17 cellular contexts compared by ENCODE assay signal in genomic region chr3:38552364-38552763, GRCh38. TPM values are rescaled to one million over a fixed set of nuclear protein-coding genes. Genes with fewer than 3 reads are reported as not detected.
DNase-seq lines count a peak whose midpoint lies in the region; ATAC-seq and TF ChIP-seq lines count a peak whose summit lies in the region.
"Had no signal": no experiment of that assay in that cellular context is flagged by ENCODE, and none has a peak within 500 bp of the region (broad histone marks: within the 10 kb centered on the region; RNA-seq: fewer than 3 reads in every experiment).

No MANE protein-coding gene starts in this region.

- intact Hi-C loops in right lobe of liver (cut with DNase I): no loop called here

- H3K27me3 ChIP-seq in WERI-Rb-1 (ENCODE audit: insufficient read depth, low read depth, severe bottlenecking) (no peaks in the 10 kb centered on the region), endodermal cell (ENCODE audit: control insufficient read depth, insufficient read depth, low read length, poor library complexity, severe bottlenecking) (no peaks in the 10 kb centered on the region), right lobe of liver (no peaks in the 10 kb centered on the region)
- H3K27me3 ChIP-seq: BLaER1 had no signal

- no peaks in the 10 kb centered on the region for H3K4me1 ChIP-seq in endodermal cell (ENCODE audit: control insufficient read depth, insufficient read depth, low read length)
- H3K4me1 ChIP-seq in right lobe of liver: no peaks in the 10 kb centered on the region

- WGBS in endodermal cell (ENCODE audit: insufficient coverage in 1 of 2, insufficient read length in 1 of 2), 2 experiments: 90 to 91% methylated on average over 5 to 6 of the region's 6 CpGs
- WGBS in right lobe of liver (ENCODE audit: insufficient coverage, low coverage, low lambda C conversion rate, missing lambda C conversion rate): 57% methylated on average over 4 of the region's 6 CpGs

- TF ChIP-seq POLR2A in right lobe of liver (IDR thresholded peaks at IDR 0.05): no peak

- no peaks in the 10 kb centered on the region for H3K36me3 Mint-ChIP-seq in activated CD8-positive, alpha-beta memory T cell treated with anti-CD3 and anti-CD28 coated beads, Interleukin-2, amount 10 ng/mL, durations not matched to agents 7 days and 5 days
- H3K36me3 Mint-ChIP-seq in endodermal cell (ENCODE audit: low read depth) (peaks cover 3% of the 10 kb centered on the region), osteocyte (ENCODE audit: unreplicated experiment) (no peaks in the 10 kb centered on the region)
- H3K36me3 Mint-ChIP-seq: CD14-positive monocyte; CD4-positive, alpha-beta memory T cell had no signal

- no peaks in the 10 kb centered on the region for H3K9me3 ChIP-seq in WERI-Rb-1 (ENCODE audit: severe bottlenecking)
- no peaks in the 10 kb centered on the region for H3K9me3 ChIP-seq in endodermal cell (ENCODE audit: control insufficient read depth, low read length)
- no peaks in the 10 kb centered on the region for H3K9me3 ChIP-seq in right lobe of liver

- no peaks in the 10 kb centered on the region for H3K9me3 Mint-ChIP-seq in activated CD8-positive, alpha-beta memory T cell treated with anti-CD3 and anti-CD28 coated beads, Interleukin-2, amount 10 ng/mL, durations not matched to agents 7 days and 5 days (ENCODE audit: low read depth)
- H3K9me3 Mint-ChIP-seq in endodermal cell: peaks cover 3% of the 10 kb centered on the region
- peaks cover 8% of the 10 kb centered on the region for H3K9me3 Mint-ChIP-seq in osteocyte (ENCODE audit: unreplicated experiment)

- no peak overlapping the region for H3K9ac ChIP-seq in endodermal cell (ENCODE audit: extremely low read depth, low read length, poor library complexity, severe bottlenecking)
- H3K9ac ChIP-seq: BLaER1 had no signal

- H3K36me3 ChIP-seq in WERI-Rb-1 (no peaks in the 10 kb centered on the region), endodermal cell (ENCODE audit: control insufficient read depth, insufficient read depth, low read length) (no peaks in the 10 kb centered on the region), right lobe of liver (no peaks in the 10 kb centered on the region)

- peak; percentile 17 for DNase-seq in activated CD8-positive, alpha-beta memory T cell treated with anti-CD3 and anti-CD28 coated beads, Interleukin-2, amount 50 U/mL, for 48 hours
- DNase-seq in activated CD8-positive, alpha-beta memory T cell treated with anti-CD3 and anti-CD28 coated beads, Interleukin-2, amount 10 ng/mL, durations not matched to agents 7 days and 5 days: no peak
- DNase-seq in WERI-Rb-1 (peak; percentile 1), endodermal cell (peak; percentile 12), osteocyte (ENCODE audit: extremely low spot score, unreplicated experiment) (peak; percentile 59), right lobe of liver (no peak)
- DNase-seq: 8988T; CD4-positive, alpha-beta memory T cell; DMS153; DMS79; GF-D8; HCEC 1CT had no signal

- no peak for ATAC-seq in activated CD8-positive, alpha-beta memory T cell treated with anti-CD3 and anti-CD28 coated beads, Interleukin-2, amount 10 ng/mL, durations not matched to agents 7 days and 5 days
- ATAC-seq in GM18858 (IDR thresholded peaks at IDR 0.05; ENCODE audit: unreplicated experiment) (no peak), right lobe of liver (no peak), esophagus mucosa (no peak)
- ATAC-seq: GM23338 had no signal

- H3K4me3 Mint-ChIP-seq in activated CD8-positive, alpha-beta memory T cell treated with anti-CD3 and anti-CD28 coated beads, Interleukin-2, amount 10 ng/mL, durations not matched to agents 7 days and 5 days: no peak overlapping the region
- H3K4me3 Mint-ChIP-seq in endodermal cell (no peak overlapping the region), osteocyte (ENCODE audit: unreplicated experiment) (no peak overlapping the region)
- H3K4me3 Mint-ChIP-seq: CD14-positive monocyte; CD4-positive, alpha-beta memory T cell; GM23338 had no signal

- H3K27me3 Mint-ChIP-seq in activated CD8-positive, alpha-beta memory T cell treated with anti-CD3 and anti-CD28 coated beads, Interleukin-2, amount 10 ng/mL, durations not matched to agents 7 days and 5 days: peaks cover 2% of the 10 kb centered on the region
- no peaks in the 10 kb centered on the region for H3K27me3 Mint-ChIP-seq in endodermal cell (ENCODE audit: insufficient read depth)
- H3K27me3 Mint-ChIP-seq in osteocyte (ENCODE audit: unreplicated experiment): peaks cover 4% of the 10 kb centered on the region

- no peak overlapping the region for H3K27ac Mint-ChIP-seq in activated CD8-positive, alpha-beta memory T cell treated with anti-CD3 and anti-CD28 coated beads, Interleukin-2, amount 10 ng/mL, durations not matched to agents 7 days and 5 days
- H3K27ac Mint-ChIP-seq in endodermal cell (no peak overlapping the region), osteocyte (ENCODE audit: unreplicated experiment) (no peak overlapping the region)
- H3K27ac Mint-ChIP-seq: CD14-positive monocyte; CD4-positive, alpha-beta memory T cell; GM23338 had no signal

- peaks cover 5% of the 10 kb centered on the region for H3K4me1 Mint-ChIP-seq in activated CD8-positive, alpha-beta memory T cell treated with anti-CD3 and anti-CD28 coated beads, Interleukin-2, amount 10 ng/mL, durations not matched to agents 7 days and 5 days
- H3K4me1 Mint-ChIP-seq in endodermal cell (peaks cover 7% of the 10 kb centered on the region), osteocyte (ENCODE audit: unreplicated experiment) (no peaks in the 10 kb centered on the region)
- H3K4me1 Mint-ChIP-seq: CD14-positive monocyte; CD4-positive, alpha-beta memory T cell had no signal

- H3K4me3 ChIP-seq in WERI-Rb-1 (ENCODE audit: low read depth, low read length) (no peak overlapping the region), endodermal cell (ENCODE audit: low read length) (no peak overlapping the region), right lobe of liver (no peak overlapping the region)
- H3K4me3 ChIP-seq: BLaER1, GM23338 had no signal

- no peak overlapping the region for H3K27ac ChIP-seq in WERI-Rb-1
- H3K27ac ChIP-seq in endodermal cell (ENCODE audit: low read depth, low read length): no peak overlapping the region
- H3K27ac ChIP-seq in right lobe of liver: no peak overlapping the region
- H3K27ac ChIP-seq: BLaER1 had no signal

- CTCF ChIA-PET in activated CD8-positive, alpha-beta memory T cell treated with anti-CD3 and anti-CD28 coated beads, Interleukin-2, amount 10 ng/mL, durations not matched to agents 7 days and 5 days (lab: Charles Lee): no interaction called here

- TF ChIP-seq CTCF in WERI-Rb-1 (IDR thresholded peaks at IDR 0.05; ENCODE audit: low read depth, low read length) (no peak), endodermal cell (conservative IDR thresholded peaks at IDR 0.05) (no peak), osteocyte (IDR thresholded peaks at IDR 0.05) (no peak), right lobe of liver (IDR thresholded peaks at IDR 0.05) (no peak)

RNA-seq across cellular contexts. Expression of gene EXOG, which starts 56.2 kb away (rescaled TPM):
- 10 to 100 TPM; 19.7 to 23.8 TPM for total RNA-seq in activated CD8-positive, alpha-beta memory T cell treated with anti-CD3 and anti-CD28 coated beads, Interleukin-2, amount 10 ng/mL, durations not matched to agents 7 days and 5 days
- total RNA-seq in endodermal cell: 10 to 100 TPM; 11.9 to 13.8 TPM
- polyA plus RNA-seq in endodermal cell (2013, experiment 1 of 2): 14.8 TPM
- 13.3 TPM for polyA plus RNA-seq in endodermal cell (2013, experiment 2 of 2)
- total RNA-seq in osteocyte: 17.9 and 18.4 TPM in 2 replicates
- 1 to 10 TPM; 2.7 to 5.3 (median 3.9) TPM for total RNA-seq in right lobe of liver
- 3.5 TPM for total RNA-seq in esophagus mucosa

Comparison
In these comparisons a context has a peak if more than half of its experiments do, and no peak if none do; other contexts are left out.
1. DNase-seq: peak in activated CD8-positive, alpha-beta memory T cell treated with anti-CD3 and anti-CD28 coated beads, Interleukin-2, amount 50 U/mL, for 48 hours (single experiment), WERI-Rb-1 (single experiment), endodermal cell (single experiment) and osteocyte (single experiment); none in activated CD8-positive, alpha-beta memory T cell treated with anti-CD3 and anti-CD28 coated beads, Interleukin-2, amount 10 ng/mL, durations not matched to agents 7 days and 5 days (single experiment) and right lobe of liver (0 of 3).